17 cellular contexts compared by ENCODE assay signal in genomic region chr12:101939306-101939705, GRCh38.
A peak's percentile ranks its signal among the peaks of the same experiment; 100 is the strongest.
DNase-seq lines count a peak whose midpoint lies in the region; ATAC-seq, FAIRE-seq and TF ChIP-seq lines count a peak whose summit lies in the region.
"Had no signal": no experiment of that assay in that cellular context is flagged by ENCODE, and none has a peak within 500 bp of the region (broad histone marks: within the 10 kb centered on the region; RNA-seq: fewer than 3 reads in every experiment).

No MANE protein-coding gene starts in this region.

- in situ Hi-C loops in GM12878 (cut with MboI): loop anchor here (10.0 to 25.0 kb wide), 3 partner anchors 795 to 1598 kb away; no protein-coding TSS in a partner anchor

- H4K20me1 ChIP-seq in GM12878 (ENCODE audit: control insufficient read depth, insufficient read depth): no peaks in the 10 kb centered on the region
- H4K20me1 ChIP-seq: BLaER1 had no signal

- WGBS in GM12878 (ENCODE audit: insufficient coverage, insufficient replicate concordance, low lambda C conversion rate, missing lambda C conversion rate): 69% methylated on average over 3 of the region's 3 CpGs
- 57 to 67% methylated on average over 3 of the region's 3 CpGs for WGBS in testis, 2 donors

- FAIRE-seq in GM12878 (lab: Jason Lieb, UNC): no peak

- H3K27ac Mint-ChIP-seq in nephron: peak overlapping the region; percentile 77 to 94 (median 86)
- H3K27ac Mint-ChIP-seq: activated CD8-positive, alpha-beta T cell treated with anti-CD3 and anti-CD28 coated beads, Interleukin-2, amount 10 ng/mL, durations not matched to agents 7 days and 5 days; activated naive CD4-positive, alpha-beta T cell treated with anti-CD3 and anti-CD28 coated beads, Interleukin-2, amount 50 U/mL, for 24 hours; activated T-helper 2 cell treated with anti-CD3 and anti-CD28 coated beads, Interferon-gamma antibody, Interleukin-2, Interleukin-4, amounts not matched to agents 10 μg/mL and 5 μg/mL and 100 μg/mL, durations not matched to agents 14 hours and 24 hours and 36 hours; effector memory CD8-positive, alpha-beta T cell had no signal

- no peak for TF ChIP-seq EP300 in GM12878 (IDR thresholded peaks at IDR 0.05; ENCODE audit: borderline replicate concordance in 1 of 2, control insufficient read depth in 1 of 2, low read depth in 2 of 2, low read length in 2 of 2)

- intact Hi-C loops in GM12878 (cut with micrococcal nuclease; ENCODE audit: unreplicated experiment): loop anchor here (2.0 to 5.0 kb wide), 5 partner anchors 73 to 833 kb away; partner anchors contain the start of gene WASHC3
- intact Hi-C loops in Right ventricle myocardium superior (cut with DNase I): no loop called here
- intact Hi-C loops in testis (cut with DNase I; ENCODE audit: low total_unique reads): no loop called here

- H3K4me1 Mint-ChIP-seq in nephron: peaks cover 55% of the 10 kb centered on the region
- H3K4me1 Mint-ChIP-seq: activated naive CD4-positive, alpha-beta T cell treated with anti-CD3 and anti-CD28 coated beads, Interleukin-2, amount 50 U/mL, for 24 hours had no signal

- H3K4me3 ChIP-seq in GM12878 (no peak overlapping the region), testis (no peak overlapping the region)
- H3K4me3 ChIP-seq: BLaER1, cardiac muscle cell, upper lobe of left lung had no signal

- no peaks in the 10 kb centered on the region for H3K9me3 Mint-ChIP-seq in nephron
- H3K9me3 Mint-ChIP-seq: activated naive CD4-positive, alpha-beta T cell treated with anti-CD3 and anti-CD28 coated beads, Interleukin-2, amount 50 U/mL, for 24 hours; activated T-helper 2 cell treated with anti-CD3 and anti-CD28 coated beads, Interferon-gamma antibody, Interleukin-2, Interleukin-4, amounts not matched to agents 10 μg/mL and 5 μg/mL and 100 μg/mL, durations not matched to agents 14 hours and 24 hours and 36 hours; effector memory CD8-positive, alpha-beta T cell had no signal

- TF ChIP-seq POLR2A in GM12878 (IDR thresholded peaks at IDR 0.05; ENCODE audit: low read depth, low read length) (no peak), testis (IDR thresholded peaks at IDR 0.05) (no peak)

- ATAC-seq in GM12878 (no peak), Right ventricle myocardium superior (ENCODE audit: poor library complexity) (peak; percentile 37), HG02798 (IDR thresholded peaks at IDR 0.05; ENCODE audit: poor library complexity, unreplicated experiment) (no peak)

- peaks cover 81% of the 10 kb centered on the region for H3K79me2 ChIP-seq in GM12878 (ENCODE audit: control insufficient read depth, insufficient read depth, low read length)

- BruUV-seq in GM12878 (replicated peaks; lab: Mats Ljungman, UMichigan): no TSS peak

- H3K4me3 Mint-ChIP-seq in nephron: no peak overlapping the region
- H3K4me3 Mint-ChIP-seq: activated CD8-positive, alpha-beta T cell treated with anti-CD3 and anti-CD28 coated beads, Interleukin-2, amount 10 ng/mL, durations not matched to agents 7 days and 5 days; activated naive CD4-positive, alpha-beta T cell treated with anti-CD3 and anti-CD28 coated beads, Interleukin-2, amount 50 U/mL, for 24 hours; effector memory CD8-positive, alpha-beta T cell had no signal

- TF ChIP-seq CTCF in GM12878 (IDR thresholded peaks at IDR 0.05 in 2 of 3, conservative IDR thresholded peaks at IDR 0.05 in 1 of 3; ENCODE audit: control insufficient read depth in 2 of 3, extremely low read depth in 1 of 3, insufficient read depth in 1 of 3, low read depth in 3 of 3, low read length in 3 of 3) (no peak), nephron (IDR thresholded peaks at IDR 0.05; ENCODE audit: unreplicated experiment in 3 of 3) (no peak), testis (IDR thresholded peaks at IDR 0.05) (no peak)

- RAD21 ChIA-PET in GM12878 (lab: Charles Lee; ENCODE audit: unreplicated experiment): interaction anchor here (1.0 to 7.0 kb wide), 13 partner anchors 8 to 939 kb away, joined by 3 to 36 read pairs (median 4); partner anchors contain the start of gene WASHC3

- H3K36me3 ChIP-seq in GM12878 (ENCODE audit: control insufficient read depth in 2 of 2, insufficient read depth in 2 of 2, low read length in 1 of 2) (peaks cover 2 to 25% of the 10 kb centered on the region in 2 experiments), testis (ENCODE audit: low read depth, missing control alignments) (no peaks in the 10 kb centered on the region)
- H3K36me3 ChIP-seq: BLaER1, cardiac muscle cell, upper lobe of left lung had no signal

- no peak overlapping the region; the same call in 1 of the 2 replicates for H2AFZ ChIP-seq in GM12878 (ENCODE audit: control insufficient read depth, low read depth, low read length)

- H3K4me1 ChIP-seq in GM12878 (ENCODE audit: control insufficient read depth, insufficient read depth, low read length) (peaks cover 75% of the 10 kb centered on the region), testis (peaks cover 12% of the 10 kb centered on the region)

- no peak for TF ChIP-seq RAD21 in GM12878 (IDR thresholded peaks at IDR 0.05; ENCODE audit: insufficient read depth, low read depth, low read length)

- SMC1A ChIA-PET in GM12878 (lab: Charles Lee; ENCODE audit: uncharacterized antibody, unreplicated experiment): interaction anchor here (0.9 to 10.7 kb wide), 16 partner anchors 11 to 1610 kb away, joined by 3 to 98 read pairs (median 6); no protein-coding TSS in a partner anchor

- peak overlapping the region; percentile 40; the same call in 1 of the 2 replicates for H3K9ac ChIP-seq in GM12878 (ENCODE audit: control insufficient read depth, insufficient read depth, low read length)
- H3K9ac ChIP-seq: BLaER1 had no signal

- no peak for DNase-seq in GM12878 (ENCODE audit: low read depth, low spot score)
- no peak for DNase-seq in Right ventricle myocardium superior
- no peak for DNase-seq in testis
- DNase-seq in cerebellar nuclear complex (lab: John Stamatoyannopoulos, UW): no peak
- no peak for DNase-seq in activated effector memory CD4-positive, alpha-beta T cell treated with Interleukin-2 at 50 U/mL for 16 hours
- DNase-seq in A172 (ENCODE audit: low spot score): no peak
- DNase-seq: aorta, NCI-H1436 treated with DMSO at 0.1 percent for 48 hours had no signal

- H3K9me3 ChIP-seq in GM12878 (replicated peaks; ENCODE audit: control insufficient read depth, insufficient read depth, low read length) (no peaks in the 10 kb centered on the region; the same call in 2 of the 3 replicates), testis (no peaks in the 10 kb centered on the region)
- H3K9me3 ChIP-seq: BLaER1, upper lobe of left lung had no signal

- CTCF ChIA-PET in GM12878 (lab: Yijun Ruan, JAX): interaction anchor here (0.9 to 7.9 kb wide), 19 partner anchors 20 to 872 kb away, joined by 3 to 72 read pairs (median 4); partner anchors contain the start of gene WASHC3

- no peaks in the 10 kb centered on the region for H3K27me3 Mint-ChIP-seq in nephron (ENCODE audit: low read depth)

- H3K27ac ChIP-seq in GM12878 (ENCODE audit: control insufficient read depth, insufficient read depth) (peak overlapping the region; percentile 39), testis (peak overlapping the region; percentile 0 to 6)
- H3K27ac ChIP-seq: BLaER1, cardiac muscle cell, upper lobe of left lung had no signal

- no peaks in the 10 kb centered on the region for H3K36me3 Mint-ChIP-seq in nephron (ENCODE audit: low read depth)
- H3K36me3 Mint-ChIP-seq: activated naive CD4-positive, alpha-beta T cell treated with anti-CD3 and anti-CD28 coated beads, Interleukin-2, amount 50 U/mL, for 24 hours had no signal

- no peaks in the 10 kb centered on the region for H3K27me3 ChIP-seq in GM12878 (replicated peaks in 1 of 2; ENCODE audit: control insufficient read depth in 2 of 2, insufficient read depth in 2 of 2, low read length in 1 of 2)
- no peaks in the 10 kb centered on the region for H3K27me3 ChIP-seq in testis
- H3K27me3 ChIP-seq: BLaER1, cardiac muscle cell, upper lobe of left lung had no signal

- H3K4me2 ChIP-seq in GM12878 (ENCODE audit: control insufficient read depth, insufficient read depth): peak overlapping the region; percentile 30; the same call in 1 of the 2 replicates
- H3K4me2 ChIP-seq: BLaER1 had no signal

- POLR2A ChIA-PET in GM12878 (lab: Charles Lee): interaction anchor here (0.6 kb wide), 1 partner anchor 566 kb away, joined by 4 read pairs; no protein-coding TSS in a partner anchor

TF ChIP-seq in GM12878, 131 proteins besides CTCF, POLR2A, EP300 and RAD21:
- TF ChIP-seq KDM1A (IDR thresholded peaks at IDR 0.05; ENCODE audit: borderline replicate concordance) (no peak), JUNB (IDR thresholded peaks at IDR 0.05) (no peak), RUNX3 (IDR thresholded peaks at IDR 0.05; ENCODE audit: low read length) (no peak), ZNF207 (IDR thresholded peaks at IDR 0.05; ENCODE audit: borderline replicate concordance) (no peak)
TF ChIP-seq in GM12878: peak in this region for 0.
